Comparison of ENCODE assay signal across 24 cellular contexts in the genomic region with DNA sequence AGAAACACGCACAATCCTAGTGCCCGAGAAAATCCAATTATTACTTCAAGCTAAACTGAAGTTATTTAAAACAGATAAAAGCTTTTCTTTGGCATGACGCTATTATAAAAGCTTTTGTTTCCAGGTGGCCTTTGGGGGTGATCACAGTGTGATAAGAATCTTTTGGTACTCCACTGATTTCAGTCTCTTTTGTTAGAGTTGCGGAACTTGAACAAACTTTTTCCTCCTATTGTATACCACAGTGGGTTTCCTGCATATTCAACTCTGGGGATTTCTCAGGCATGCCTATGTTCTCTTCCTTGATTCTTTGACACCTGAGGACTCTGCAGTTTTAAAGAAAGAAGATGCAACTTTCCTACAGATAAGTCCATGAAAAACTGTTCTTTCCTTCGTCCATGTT.
DNase-seq lines count a peak whose midpoint lies in the region; ATAC-seq and TF ChIP-seq lines count a peak whose summit lies in the region.
"Had no signal": no experiment of that assay in that cellular context is flagged by ENCODE, and none has a peak within 500 bp of the region (broad histone marks: within the 10 kb centered on the region; RNA-seq: fewer than 3 reads in every experiment).

No MANE protein-coding gene starts in this region.

- intact Hi-C loops in heart right ventricle (cut with DNase I) (no loop called here), left cardiac atrium (cut with DNase I) (no loop called here)

- no peak overlapping the region for H2BK120ac ChIP-seq in neuronal stem cell (ENCODE audit: low read depth, low read length)

- no peak overlapping the region for H2AK5ac ChIP-seq in neuronal stem cell (ENCODE audit: low read depth, low read length)

- no peak overlapping the region for H3K4me3 ChIP-seq in heart right ventricle
- no peak overlapping the region for H3K4me3 ChIP-seq in neuronal stem cell (ENCODE audit: low read length in 2 of 2)
- H3K4me3 ChIP-seq: A549; BLaER1 treated with 17β-estradiol and CSF1 and Interleukin-3, amounts not matched to agents 10 nM and 100 nM; GM23248 had no signal

- H3K14ac ChIP-seq in neuronal stem cell (ENCODE audit: low read length), result no peak overlapping the region

- no peak overlapping the region for H3K4ac ChIP-seq in neuronal stem cell (ENCODE audit: low read length)

- no peak overlapping the region for H3K4me3 Mint-ChIP-seq in endothelial cell (ENCODE audit: unreplicated experiment)
- H3K4me3 Mint-ChIP-seq in activated naive CD8-positive, alpha-beta T cell treated with anti-CD3 and anti-CD28 coated beads, Interleukin-2, amount 50 U/mL, for 24 hours, result no peak overlapping the region
- H3K4me3 Mint-ChIP-seq: CD14-positive monocyte; CD4-positive, alpha-beta T cell; H9 had no signal

- peaks cover 73% of the 10 kb centered on the region for H3K4me1 Mint-ChIP-seq in endothelial cell (ENCODE audit: unreplicated experiment)
- H3K4me1 Mint-ChIP-seq in activated naive CD8-positive, alpha-beta T cell treated with anti-CD3 and anti-CD28 coated beads, Interleukin-2, amount 50 U/mL, for 24 hours, result no peaks in the 10 kb centered on the region
- H3K4me1 Mint-ChIP-seq: CD14-positive monocyte had no signal

- H3K27ac ChIP-seq in heart right ventricle (peak overlapping the region in 3 of 10 donors; percentile 12 to 43 (median 16)), neuronal stem cell (replicated peaks; ENCODE audit: low read length) (no peak overlapping the region)
- H3K27ac ChIP-seq: A549; BLaER1 treated with 17β-estradiol and CSF1 and Interleukin-3, amounts not matched to agents 10 nM and 100 nM; GM23248 had no signal

- H3K9me3 ChIP-seq in heart right ventricle (peaks cover 0 to 6% (median 0%) of the 10 kb centered on the region in 11 donors), neuronal stem cell (replicated peaks in 1 of 2; ENCODE audit: control insufficient read depth in 2 of 2, insufficient read depth in 1 of 2, low read depth in 1 of 2, low read length in 2 of 2) (peaks cover 4 to 6% of the 10 kb centered on the region in 2 donors)
- H3K9me3 ChIP-seq: A549, BE2C had no signal

- no peak overlapping the region for H3K23ac ChIP-seq in neuronal stem cell (ENCODE audit: low read depth, low read length, poor library complexity)

- WGBS in heart right ventricle, 2 donors, result 70 to 79% methylated on average over 5 of the region's 5 CpGs
- 100% methylated on average over 1 of the region's 5 CpGs; no CpG with 5 or more reads in 1 of the 2 donors for WGBS in neuronal stem cell (ENCODE audit: extremely low coverage in 2 of 2, insufficient read length in 2 of 2, insufficient replicate concordance in 1 of 2), 2 donors

- peaks cover 0 to 26% (median 10%) of the 10 kb centered on the region in 9 donors for H3K4me1 ChIP-seq in heart right ventricle
- peaks cover 11 to 38% of the 10 kb centered on the region in 2 donors for H3K4me1 ChIP-seq in neuronal stem cell (ENCODE audit: control insufficient read depth in 2 of 2, insufficient read depth in 1 of 2, low read depth in 1 of 2, low read length in 2 of 2)
- H3K4me1 ChIP-seq: A549; BE2C; BLaER1 treated with 17β-estradiol and CSF1 and Interleukin-3, amounts not matched to agents 10 nM and 100 nM had no signal

- H3K9me3 Mint-ChIP-seq in endothelial cell (ENCODE audit: unreplicated experiment), result no peaks in the 10 kb centered on the region
- H3K9me3 Mint-ChIP-seq in activated naive CD8-positive, alpha-beta T cell treated with anti-CD3 and anti-CD28 coated beads, Interleukin-2, amount 50 U/mL, for 24 hours, result no peaks in the 10 kb centered on the region
- H3K9me3 Mint-ChIP-seq: CD4-positive, alpha-beta T cell had no signal

- no peak overlapping the region for H4K8ac ChIP-seq in neuronal stem cell (ENCODE audit: low read depth, low read length)

- peak overlapping the region; percentile 40 for H2AFZ ChIP-seq in neuronal stem cell (ENCODE audit: low read length)
- H2AFZ ChIP-seq: GM23248 had no signal

- peaks cover 14% of the 10 kb centered on the region for H3K36me3 Mint-ChIP-seq in endothelial cell (ENCODE audit: low read depth, unreplicated experiment)
- H3K36me3 Mint-ChIP-seq in activated naive CD8-positive, alpha-beta T cell treated with anti-CD3 and anti-CD28 coated beads, Interleukin-2, amount 50 U/mL, for 24 hours (ENCODE audit: low read depth), result no peaks in the 10 kb centered on the region
- H3K36me3 Mint-ChIP-seq: CD14-positive monocyte had no signal

- peaks cover 11% of the 10 kb centered on the region for H3K27me3 Mint-ChIP-seq in endothelial cell (ENCODE audit: unreplicated experiment)
- H3K27me3 Mint-ChIP-seq in activated naive CD8-positive, alpha-beta T cell treated with anti-CD3 and anti-CD28 coated beads, Interleukin-2, amount 50 U/mL, for 24 hours, result peaks cover 16% of the 10 kb centered on the region

- TF ChIP-seq CTCF in heart right ventricle (IDR thresholded peaks at IDR 0.05) (no peak), endothelial cell (IDR thresholded peaks at IDR 0.05; ENCODE audit: unreplicated experiment) (no peak)

- H3K4me2 ChIP-seq in neuronal stem cell (ENCODE audit: insufficient read depth, low read length, poor library complexity, severe bottlenecking), result no peak overlapping the region
- H3K4me2 ChIP-seq: A549; BLaER1 treated with 17β-estradiol and CSF1 and Interleukin-3, amounts not matched to agents 10 nM and 100 nM had no signal

- no peak overlapping the region for H2BK5ac ChIP-seq in neuronal stem cell (ENCODE audit: low read length)

- DNase-seq in heart right ventricle (no peak), left cardiac atrium (no peak), endothelial cell (ENCODE audit: low spot score) (no peak), islet precursor cell (peak; percentile 23), neuronal stem cell (ENCODE audit: low spot score) (no peak), activated gamma-delta T cell (lab: John Stamatoyannopoulos, UW) (no peak)
- DNase-seq in activated naive CD8-positive, alpha-beta T cell treated with anti-CD3 and anti-CD28 coated beads, Interleukin-2, amount 50 U/mL, for 24 hours, result no peak
- DNase-seq: 8988T; ACHN; AML-193; BE2C; Calu3; CD4-positive, alpha-beta T cell; COR-L47; DMS53; DMS79 treated with DMSO at 0.1 percent for 48 hours; GF-D8; GM23248; H9 had no signal

- H3K27me3 ChIP-seq in heart right ventricle, result no peaks in the 10 kb centered on the region
- no peaks in the 10 kb centered on the region for H3K27me3 ChIP-seq in neuronal stem cell (ENCODE audit: control insufficient read depth in 3 of 3, insufficient read depth in 3 of 3, low read depth in 1 of 3, low read length in 3 of 3)
- H3K27me3 ChIP-seq: BE2C; BLaER1 treated with 17β-estradiol and CSF1 and Interleukin-3, amounts not matched to agents 10 nM and 100 nM had no signal

- no peak overlapping the region for H4K91ac ChIP-seq in neuronal stem cell (ENCODE audit: low read depth, low read length, poor library complexity)

- no peak overlapping the region for H2BK15ac ChIP-seq in neuronal stem cell (ENCODE audit: low read length)

- no peak overlapping the region for H2BK12ac ChIP-seq in neuronal stem cell (ENCODE audit: low read length)

- H3K18ac ChIP-seq in neuronal stem cell (ENCODE audit: low read length), result no peak overlapping the region

- H3K27ac Mint-ChIP-seq in endothelial cell (ENCODE audit: unreplicated experiment), result peak overlapping the region; percentile 98
- no peak overlapping the region for H3K27ac Mint-ChIP-seq in activated naive CD8-positive, alpha-beta T cell treated with anti-CD3 and anti-CD28 coated beads, Interleukin-2, amount 50 U/mL, for 24 hours
- H3K27ac Mint-ChIP-seq: CD14-positive monocyte; CD4-positive, alpha-beta T cell had no signal

- H3K79me1 ChIP-seq in neuronal stem cell (ENCODE audit: low read depth, low read length), result no peaks in the 10 kb centered on the region

- no peak overlapping the region for H3K9ac ChIP-seq in neuronal stem cell (ENCODE audit: low read depth, low read length, poor library complexity)
- H3K9ac ChIP-seq: BLaER1 treated with 17β-estradiol and CSF1 and Interleukin-3, amounts not matched to agents 10 nM and 100 nM; GM23248 had no signal

- no peaks in the 10 kb centered on the region for H3K36me3 ChIP-seq in heart right ventricle
- H3K36me3 ChIP-seq in neuronal stem cell (replicated peaks in 1 of 2; ENCODE audit: control insufficient read depth in 2 of 2, insufficient read depth in 2 of 2, low read length in 2 of 2), result no peaks in the 10 kb centered on the region
- H3K36me3 ChIP-seq: BE2C; BLaER1 treated with 17β-estradiol and CSF1 and Interleukin-3, amounts not matched to agents 10 nM and 100 nM had no signal

- ATAC-seq in heart right ventricle (peak in 5 of 8 donors; percentile 8 to 66 (median 50)), left cardiac atrium (no peak), HG03432 (IDR thresholded peaks at IDR 0.05; ENCODE audit: unreplicated experiment) (no peak)
- ATAC-seq in activated naive CD8-positive, alpha-beta T cell treated with anti-CD3 and anti-CD28 coated beads, Interleukin-2, amount 50 U/mL, for 24 hours, result no peak
- ATAC-seq: A549, HCT116 had no signal

Comparison
In these comparisons a context has a peak if more than half of its experiments do, and no peak if none do; other contexts are left out.
1. ATAC-seq: peak in heart right ventricle (5 of 8); none in left cardiac atrium (0 of 2), HG03432 (single experiment) and activated naive CD8-positive, alpha-beta T cell treated with anti-CD3 and anti-CD28 coated beads, Interleukin-2, amount 50 U/mL, for 24 hours (single experiment).